In genomic region chr14:22319526-22320352, GRCh38 we compare ENCODE assay signal across 8 cellular contexts.
DNase-seq lines count a peak whose midpoint lies in the region; ATAC-seq and TF ChIP-seq lines count a peak whose summit lies in the region.

No MANE protein-coding gene starts in this region.

- H3K9me3 Mint-ChIP-seq in CD4-positive, alpha-beta T cell: no peaks in the 10 kb centered on the region
- H3K9me3 Mint-ChIP-seq in activated CD8-positive, alpha-beta T cell treated with anti-CD3 and anti-CD28 coated beads for 36 hours: no peaks in the 10 kb centered on the region

- no peak overlapping the region for H2AFZ ChIP-seq in osteoblast (ENCODE audit: low read length)

- H3K9me3 ChIP-seq in CD4-positive, alpha-beta T cell (ENCODE audit: control insufficient read depth, low read length): no peaks in the 10 kb centered on the region
- H3K9me3 ChIP-seq in osteoblast (ENCODE audit: low read depth, low read length): no peaks in the 10 kb centered on the region

- H3K79me2 ChIP-seq in osteoblast (ENCODE audit: insufficient read depth, low read length): no peaks in the 10 kb centered on the region

- H3K4me1 ChIP-seq in osteoblast (ENCODE audit: insufficient read depth, low read length): no peaks in the 10 kb centered on the region

- ATAC-seq in CD4-positive, alpha-beta T cell (ENCODE audit: poor library complexity): peak; percentile 43
- peak; percentile 69 for ATAC-seq in GM18498 (IDR thresholded peaks at IDR 0.05; ENCODE audit: unreplicated experiment)
- peak; percentile 39 for ATAC-seq in activated CD8-positive, alpha-beta T cell treated with anti-CD3 and anti-CD28 coated beads for 36 hours
- ATAC-seq in GM18517 (IDR thresholded peaks at IDR 0.05; ENCODE audit: unreplicated experiment): no peak

- CTCF ChIA-PET in CD4-positive, alpha-beta T cell (lab: Charles Lee): no interaction called here
- CTCF ChIA-PET in activated CD8-positive, alpha-beta T cell treated with anti-CD3 and anti-CD28 coated beads for 36 hours (lab: Charles Lee): interaction anchor here (1.4 kb wide), 1 partner anchor 16 kb away, joined by 3 read pairs; no protein-coding TSS in a partner anchor

- POLR2A ChIA-PET in CD4-positive, alpha-beta T cell (lab: Charles Lee): interaction anchor here (0.8 to 1.1 kb wide), 4 partner anchors 174 to 236 kb away, joined by 3 to 4 read pairs (median 3); no protein-coding TSS in a partner anchor
- POLR2A ChIA-PET in activated CD8-positive, alpha-beta T cell treated with anti-CD3 and anti-CD28 coated beads for 36 hours (lab: Charles Lee): interaction anchor here (0.8 to 1.0 kb wide), 3 partner anchors 194 to 236 kb away, joined by 3 to 4 read pairs (median 3); no protein-coding TSS in a partner anchor

- H4K20me1 ChIP-seq in osteoblast (ENCODE audit: insufficient read depth, low read length): no peaks in the 10 kb centered on the region

- TF ChIP-seq CTCF in CD4-positive, alpha-beta T cell (IDR thresholded peaks at IDR 0.05): peak; percentile 18
- no peak for TF ChIP-seq CTCF in activated CD8-positive, alpha-beta T cell treated with anti-CD3 and anti-CD28 coated beads for 36 hours (IDR thresholded peaks at IDR 0.05)
- TF ChIP-seq CTCF in foreskin fibroblast (IDR thresholded peaks at IDR 0.05; ENCODE audit: low read depth, low read length) (peak; percentile 62), osteoblast (IDR thresholded peaks at IDR 0.05; ENCODE audit: extremely low read depth, low read depth, low read length) (peak; percentile 74)

- no peak overlapping the region for H3K27ac ChIP-seq in CD4-positive, alpha-beta T cell (ENCODE audit: low read depth, low read length)
- no peak overlapping the region for H3K27ac ChIP-seq in osteoblast (ENCODE audit: low read depth, low read length)

- H3K4me1 Mint-ChIP-seq in CD4-positive, alpha-beta T cell (ENCODE audit: low read depth): no peaks in the 10 kb centered on the region
- H3K4me1 Mint-ChIP-seq in activated CD8-positive, alpha-beta T cell treated with anti-CD3 and anti-CD28 coated beads for 36 hours (ENCODE audit: low read depth): no peaks in the 10 kb centered on the region

- H3K36me3 ChIP-seq in osteoblast (ENCODE audit: insufficient read depth, low read length): no peaks in the 10 kb centered on the region

- H3K4me3 ChIP-seq in foreskin fibroblast (ENCODE audit: low read depth in 1 of 2, low read length in 2 of 2) (no peak overlapping the region), osteoblast (ENCODE audit: insufficient read depth, low read length) (no peak overlapping the region)

- peak in 2 of 10 experiments; percentile 6 to 19 for DNase-seq in CD4-positive, alpha-beta T cell
- DNase-seq in NCI-H1694 (lab: John Stamatoyannopoulos, UW) (peak; percentile 10), foreskin fibroblast (peak; percentile 15 to 54), osteoblast (ENCODE audit: insufficient read length, low spot score, missing footprints) (no peak), HPDE6-E6E7 (ENCODE audit: extremely low spot score) (no peak)
- peak; percentile 32 for DNase-seq in activated CD8-positive, alpha-beta T cell treated with anti-CD3 and anti-CD28 coated beads for 36 hours

- intact Hi-C loops in CD4-positive, alpha-beta T cell (cut with DNase I, micrococcal nuclease): loop anchor here (2.0 to 10.0 kb wide), 5 partner anchors 55 to 245 kb away; no protein-coding TSS in a partner anchor
- intact Hi-C loops in activated CD8-positive, alpha-beta T cell treated with anti-CD3 and anti-CD28 coated beads for 36 hours (cut with micrococcal nuclease): loop anchor here (10.0 kb wide), 1 partner anchor 155 kb away; no protein-coding TSS in a partner anchor

- H3K36me3 Mint-ChIP-seq in CD4-positive, alpha-beta T cell (ENCODE audit: low read depth): no peaks in the 10 kb centered on the region
- no peaks in the 10 kb centered on the region for H3K36me3 Mint-ChIP-seq in activated CD8-positive, alpha-beta T cell treated with anti-CD3 and anti-CD28 coated beads for 36 hours (ENCODE audit: low read depth)

- H3K4me2 ChIP-seq in osteoblast (ENCODE audit: insufficient read depth, low read length): no peak overlapping the region

- no peaks in the 10 kb centered on the region for H3K27me3 ChIP-seq in CD4-positive, alpha-beta T cell (ENCODE audit: control insufficient read depth, insufficient read depth, low read length)
- peaks cover 16% of the 10 kb centered on the region for H3K27me3 ChIP-seq in osteoblast (ENCODE audit: insufficient read depth, low read length)

- peak overlapping the region; percentile 81 for H3K4me3 Mint-ChIP-seq in CD4-positive, alpha-beta T cell
- peak overlapping the region; percentile 64 for H3K4me3 Mint-ChIP-seq in activated CD8-positive, alpha-beta T cell treated with anti-CD3 and anti-CD28 coated beads for 36 hours

- H3K27me3 Mint-ChIP-seq in CD4-positive, alpha-beta T cell: no peaks in the 10 kb centered on the region
- H3K27me3 Mint-ChIP-seq in activated CD8-positive, alpha-beta T cell treated with anti-CD3 and anti-CD28 coated beads for 36 hours: no peaks in the 10 kb centered on the region

- H3K27ac Mint-ChIP-seq in CD4-positive, alpha-beta T cell: peak overlapping the region; percentile 77
- peak overlapping the region; percentile 52 for H3K27ac Mint-ChIP-seq in activated CD8-positive, alpha-beta T cell treated with anti-CD3 and anti-CD28 coated beads for 36 hours

Comparison
In these comparisons a context has a peak if more than half of its experiments do, and no peak if none do; other contexts are left out.
1. DNase-seq: peak in NCI-H1694 (single experiment), activated CD8-positive, alpha-beta T cell treated with anti-CD3 and anti-CD28 coated beads for 36 hours (single experiment) and foreskin fibroblast (2 of 2); none in osteoblast (single experiment) and HPDE6-E6E7 (single experiment).